ENCODE assay signal across 8 cellular contexts in the genomic region with DNA sequence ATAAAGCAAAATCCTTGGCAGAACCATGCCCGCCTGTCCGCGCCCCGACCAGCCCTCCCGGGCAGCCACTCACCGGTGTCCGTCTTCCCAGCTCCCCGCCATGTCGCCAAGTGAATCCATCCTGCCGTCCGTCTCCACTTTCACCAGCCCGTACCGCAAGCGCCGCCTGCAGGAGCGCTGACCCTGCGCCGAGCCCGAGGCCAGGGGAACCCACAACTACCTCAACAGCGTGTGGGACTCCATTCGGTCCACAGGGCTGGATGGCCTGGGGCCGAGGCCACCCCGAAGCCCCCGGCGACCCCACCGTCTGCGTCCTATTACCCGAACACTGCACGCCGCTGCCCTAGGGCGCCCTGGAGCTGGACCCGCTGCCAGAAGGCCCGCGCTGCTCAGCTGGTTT.
DNase-seq lines count a peak whose midpoint lies in the region; ATAC-seq, FAIRE-seq and TF ChIP-seq lines count a peak whose summit lies in the region.
"Not testable (repeated sequence)": the region's sequence is repeated elsewhere in the genome, so short reads cannot be mapped to it uniquely, and the experiment has no call there.

No MANE protein-coding gene starts in this region.

- H2BK5ac ChIP-seq in H1 (ENCODE audit: low read depth, low read length): not testable (repeated sequence)

- H3K4ac ChIP-seq in H1 (replicated peaks; ENCODE audit: insufficient read length, low read depth, low read length): not testable (repeated sequence)

- not testable (repeated sequence) for H4K5ac ChIP-seq in H1 (ENCODE audit: insufficient read length, low read depth, low read length)

- ATAC-seq in activated T-helper 17 cell treated with anti-CD3 and anti-CD28 coated beads, Interleukin-2, amount 50 U/mL, for 72 hours (replicated peaks): peak; percentile 31

- not testable (repeated sequence) for H3K23me2 ChIP-seq in H1 (ENCODE audit: low read depth, low read length)

- H2AK5ac ChIP-seq in H1 (ENCODE audit: low read depth, low read length): not testable (repeated sequence)

- not testable (repeated sequence) for H2BK120ac ChIP-seq in H1 (replicated peaks; ENCODE audit: low read depth, low read length)

- TF ChIP-seq EP300 in H1 (IDR thresholded peaks at IDR 0.05; ENCODE audit: borderline replicate concordance in 1 of 2, low read depth in 2 of 2, low read length in 2 of 2): not testable (repeated sequence)

- H3K23ac ChIP-seq in H1 (ENCODE audit: insufficient read length): not testable (repeated sequence)

- H3K9me3 ChIP-seq in GM23248 (ENCODE audit: low read depth); H1 (ENCODE audit: insufficient read depth in 2 of 2, low read depth in 1 of 2, low read length in 1 of 2); testis: not testable (repeated sequence)

- TF ChIP-seq POLR2A in H1 (IDR thresholded peaks at IDR 0.05; ENCODE audit: control extremely low read depth in 1 of 2, low read depth in 2 of 2, low read length in 2 of 2); testis (IDR thresholded peaks at IDR 0.05): not testable (repeated sequence)

- not testable (repeated sequence) for H3K14ac ChIP-seq in H1 (ENCODE audit: insufficient read length)

- TF ChIP-seq RAD21 in H1 (IDR thresholded peaks at IDR 0.05 in 1 of 2, conservative IDR thresholded peaks at IDR 0.05 in 1 of 2; ENCODE audit: low read depth in 2 of 2, low read length in 2 of 2): peak; percentile 28 to 29; a peak in 2 of 4 replicates

- H3K27ac ChIP-seq in GM23248; H1 (ENCODE audit: low read depth, low read length); testis: not testable (repeated sequence)

- H3K18ac ChIP-seq in H1 (ENCODE audit: extremely low read depth, low read length): not testable (repeated sequence)

- peak; percentile 19 for DNase-seq in EH (ENCODE audit: low read depth)
- DNase-seq in GM23248: peak; percentile 32
- peak; percentile 2 for DNase-seq in NCI-H2029 (lab: John Stamatoyannopoulos, UW)
- DNase-seq in H1 (ENCODE audit: low read depth in 1 of 2, low spot score in 2 of 2): peak; percentile 15 to 78
- peak; percentile 56 for DNase-seq in occipital lobe (lab: John Stamatoyannopoulos, UW)
- peak; percentile 79 for DNase-seq in testis

- not testable (repeated sequence) for H3K27me3 Mint-ChIP-seq in activated T-helper 17 cell treated with anti-CD3 and anti-CD28 coated beads, Interleukin-2, amount 50 U/mL, for 72 hours

- H3K4me1 ChIP-seq in GM23248 (ENCODE audit: insufficient read depth); H1 (replicated peaks in 1 of 4; ENCODE audit: control insufficient read depth in 3 of 4, insufficient read depth in 4 of 4, low read length in 3 of 4); testis: not testable (repeated sequence)

- H3K4me3 Mint-ChIP-seq in activated T-helper 17 cell treated with anti-CD3 and anti-CD28 coated beads, Interleukin-2, amount 50 U/mL, for 72 hours: not testable (repeated sequence)

- TF ChIP-seq CTCF in H1 (IDR thresholded peaks at IDR 0.05; ENCODE audit: control extremely low read depth in 1 of 3, insufficient read depth in 1 of 3, low read depth in 1 of 3, low read length in 3 of 3): peak; percentile 17 to 27 (median 26); a peak in 3 of 4 replicates
- peak in 2 of 3 experiments; percentile 14 to 27 for TF ChIP-seq CTCF in testis (IDR thresholded peaks at IDR 0.05)

- not testable (repeated sequence) for H2BK15ac ChIP-seq in H1 (ENCODE audit: low read length)

- not testable (repeated sequence) for FAIRE-seq in H1 (lab: Jason Lieb, UNC)

- H3K27me3 ChIP-seq in GM23248 (replicated peaks; ENCODE audit: insufficient read depth); H1 (replicated peaks in 1 of 4; ENCODE audit: control insufficient read depth in 3 of 4, extremely low read depth in 1 of 4, insufficient read depth in 3 of 4, low read length in 3 of 4); testis: not testable (repeated sequence)

- H2BK20ac ChIP-seq in H1 (ENCODE audit: low read length): not testable (repeated sequence)

- H3K4me3 ChIP-seq in GM23248: peak overlapping the region; percentile 26; the same call in 1 of the 2 replicates
- peak overlapping the region; percentile 45 to 65 (median 53) for H3K4me3 ChIP-seq in H1 (ENCODE audit: extremely low read depth in 1 of 4, insufficient read depth in 2 of 4, low read depth in 3 of 4, low read length in 4 of 4)
- peak overlapping the region; percentile 24 for H3K4me3 ChIP-seq in iPS-11a (ENCODE audit: low read depth, low read length)
- peak overlapping the region; percentile 48 to 60 for H3K4me3 ChIP-seq in testis

- not testable (repeated sequence) for H3K4me2 ChIP-seq in GM23248 (ENCODE audit: unreplicated experiment)
- H3K4me2 ChIP-seq in H1 (ENCODE audit: insufficient read depth in 1 of 2, low read depth in 2 of 2, low read length in 2 of 2): peak overlapping the region in 1 of 2 experiments; percentile 51; a peak in 2 of 4 replicates

- not testable (repeated sequence) for H3K4me1 Mint-ChIP-seq in activated T-helper 17 cell treated with anti-CD3 and anti-CD28 coated beads, Interleukin-2, amount 50 U/mL, for 72 hours

- not testable (repeated sequence) for H3K9ac ChIP-seq in GM23248
- H3K9ac ChIP-seq in H1 (replicated peaks in 1 of 4; ENCODE audit: extremely low read depth in 1 of 4, low read depth in 3 of 4, low read length in 3 of 4): peak overlapping the region in 2 of 4 experiments; percentile 53 to 67; a peak in 3 of 7 replicates

- intact Hi-C loops in testis (cut with DNase I; ENCODE audit: low total_unique reads): not testable (repeated sequence)

- not testable (repeated sequence) for H2BK12ac ChIP-seq in H1 (ENCODE audit: low read depth, low read length)

- in situ Hi-C loops in GM23248 (cut with MboI): not testable (repeated sequence)

- H3K36me3 ChIP-seq in GM23248 (ENCODE audit: low read depth); H1 (ENCODE audit: control insufficient read depth in 2 of 4, insufficient read depth in 4 of 4, low read length in 3 of 4); testis (ENCODE audit: low read depth, missing control alignments): not testable (repeated sequence)

- H3K9me3 Mint-ChIP-seq in activated T-helper 17 cell treated with anti-CD3 and anti-CD28 coated beads, Interleukin-2, amount 50 U/mL, for 72 hours: not testable (repeated sequence)

- not testable (repeated sequence) for H3F3A ChIP-seq in GM23248 (ENCODE audit: insufficient read depth)

- H3K79me2 ChIP-seq in GM23248 (ENCODE audit: insufficient read depth); H1 (ENCODE audit: control insufficient read depth in 1 of 2, insufficient read depth in 2 of 2, low read length in 2 of 2): not testable (repeated sequence)

- H3K56ac ChIP-seq in H1 (replicated peaks; ENCODE audit: insufficient read length, low read depth, low read length): not testable (repeated sequence)

- H3K27ac Mint-ChIP-seq in activated T-helper 17 cell treated with anti-CD3 and anti-CD28 coated beads, Interleukin-2, amount 50 U/mL, for 72 hours: not testable (repeated sequence)

- peak overlapping the region; percentile 58 for H2AFZ ChIP-seq in GM23248
- not testable (repeated sequence) for H2AFZ ChIP-seq in H1 (ENCODE audit: low read length)

- WGBS in GM23248 (ENCODE audit: low coverage in 1 of 2, low lambda C conversion rate in 2 of 2, missing lambda C conversion rate in 2 of 2), 2 experiments: 2% methylated on average over 20 to 34 of the region's 34 CpGs
- WGBS in H1 (ENCODE audit: extremely low coverage in 1 of 2, insufficient coverage in 1 of 2, insufficient read length in 1 of 2, insufficient replicate concordance in 2 of 2, low coverage in 1 of 2, low lambda C conversion rate in 2 of 2, missing lambda C conversion rate in 1 of 2), 2 experiments: 0% methylated on average over 22 of the region's 34 CpGs; no CpG with 5 or more reads in 1 of the 2 experiments
- 2 to 3% methylated on average over 12 to 34 of the region's 34 CpGs for WGBS in testis, 2 donors

- H3K36me3 Mint-ChIP-seq in activated T-helper 17 cell treated with anti-CD3 and anti-CD28 coated beads, Interleukin-2, amount 50 U/mL, for 72 hours (ENCODE audit: low read depth): not testable (repeated sequence)

- CTCF ChIA-PET in H1 (lab: Charles Lee; ENCODE audit: partially characterized antibody): not testable (repeated sequence)

- POLR2A ChIA-PET in H1 (lab: Charles Lee; ENCODE audit: partially characterized antibody): interaction anchor here (0.7 kb wide), 4 partner anchors 51 to 85 kb away, joined by 3 read pairs; a partner anchor contains a TSS

- not testable (repeated sequence) for H4K20me1 ChIP-seq in GM23248 (ENCODE audit: insufficient read depth); H1 (replicated peaks in 1 of 2; ENCODE audit: control insufficient read depth in 1 of 2, insufficient read depth in 2 of 2, low read length in 2 of 2)

- not testable (repeated sequence) for H3K9me2 ChIP-seq in GM23248 (ENCODE audit: insufficient read depth)

- not testable (repeated sequence) for H4K91ac ChIP-seq in H1 (replicated peaks; ENCODE audit: insufficient read length, low read length)

- H3K79me1 ChIP-seq in H1 (ENCODE audit: low read depth, low read length): not testable (repeated sequence)

- H4K8ac ChIP-seq in H1 (ENCODE audit: extremely low read depth, insufficient read depth, low read length): peak overlapping the region; percentile 79; the same call in 1 of the 2 replicates

TF ChIP-seq in H1, 55 proteins besides CTCF, POLR2A, EP300 and RAD21:
- 0 out of 2 replicates have a peak, but pooled peaks have one; percentile 19 for TF ChIP-seq TBP (IDR thresholded peaks at IDR 0.05; ENCODE audit: low read depth, low read length)
- 0 out of 2 replicates have a peak, but pooled peaks have one; percentile 40 for TF ChIP-seq TAF1 (IDR thresholded peaks at IDR 0.05; ENCODE audit: low read depth, low read length)
- TF ChIP-seq KDM4A (IDR thresholded peaks at IDR 0.05; ENCODE audit: low read depth, low read length, severe bottlenecking): peak; percentile 33

Comparison
In these comparisons a context has a peak if more than half of its experiments do, and no peak if none do; other contexts are left out.
1. DNase-seq: peak in every context shown above with its lines; median percentile 79 in testis; 56 in occipital lobe; 46 in H1; 32 in GM23248; 19 in EH; 2 in NCI-H2029.